20 cellular contexts compared by ENCODE assay signal in the genomic region with DNA sequence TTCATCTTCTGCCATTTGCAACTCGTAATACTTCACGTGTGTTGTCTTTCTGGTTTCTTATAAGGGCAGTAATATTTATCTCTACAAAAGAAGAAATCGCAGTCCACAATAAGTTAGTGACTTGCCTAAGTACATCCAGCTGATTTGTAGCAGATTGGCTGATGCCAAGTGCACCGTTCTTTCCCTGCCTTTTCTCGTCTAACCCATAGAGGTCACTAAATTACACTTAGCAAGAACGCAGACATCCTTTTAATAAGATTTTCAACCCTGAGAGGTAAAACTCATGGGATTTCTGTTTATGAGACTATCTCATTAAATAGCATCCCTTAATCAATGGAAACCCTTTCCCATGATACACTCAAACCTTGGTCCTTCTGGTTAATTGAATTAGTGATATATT.
DNase-seq lines count a peak whose midpoint lies in the region; FAIRE-seq and TF ChIP-seq lines count a peak whose summit lies in the region.
"Had no signal": no experiment of that assay in that cellular context is flagged by ENCODE, and none has a peak within 500 bp of the region (broad histone marks: within the 10 kb centered on the region; RNA-seq: fewer than 3 reads in every experiment).

No MANE protein-coding gene starts in this region.

- H3K9me3 ChIP-seq in SJCRH30 (replicated peaks) (no peaks in the 10 kb centered on the region; the same call in 1 of the 2 replicates), keratinocyte (ENCODE audit: control insufficient read depth, low read depth, low read length) (no peaks in the 10 kb centered on the region), OCI-LY7 (ENCODE audit: low read length) (no peaks in the 10 kb centered on the region), neuronal stem cell (replicated peaks in 1 of 2; ENCODE audit: control insufficient read depth in 2 of 2, insufficient read depth in 1 of 2, low read depth in 1 of 2, low read length in 2 of 2) (no peaks in the 10 kb centered on the region)
- H3K9me3 ChIP-seq: adrenal gland, Peyer's patch, thoracic aorta had no signal

- no peaks in the 10 kb centered on the region for H3K79me1 ChIP-seq in neuronal stem cell (ENCODE audit: low read depth, low read length)

- H3K4ac ChIP-seq in neuronal stem cell (ENCODE audit: low read length) = no peak overlapping the region

- H3K23ac ChIP-seq in neuronal stem cell (ENCODE audit: low read depth, low read length, poor library complexity) = no peak overlapping the region

- in situ Hi-C loops in ACHN (cut with HindIII; ENCODE audit: low pct_ligation_motif_present, low pct_unique_long_range_greater_than_20kb, low sequenced_read_pairs) = no loop called here

- H2BK5ac ChIP-seq in neuronal stem cell (ENCODE audit: low read length) = no peak overlapping the region

- WGBS in neuronal stem cell (ENCODE audit: extremely low coverage in 2 of 2, insufficient read length in 2 of 2, insufficient replicate concordance in 1 of 2), 2 donors = no CpG with 5 or more reads among the region's 6 CpGs

- H3K27ac ChIP-seq in SJCRH30 = no peak overlapping the region
- H3K27ac ChIP-seq in keratinocyte (ENCODE audit: control insufficient read depth, insufficient read depth, low read length) = no peak overlapping the region
- no peak overlapping the region for H3K27ac ChIP-seq in OCI-LY7 (ENCODE audit: low read depth, low read length, poor library complexity, severe bottlenecking)
- H3K27ac ChIP-seq in neuronal stem cell (replicated peaks; ENCODE audit: low read length) = no peak overlapping the region
- H3K27ac ChIP-seq: adrenal gland, BLaER1, epithelial cell of prostate, Peyer's patch, thoracic aorta had no signal

- peak; percentile 34 for TF ChIP-seq CTCF in D721Med (IDR thresholded peaks at IDR 0.05; ENCODE audit: insufficient read depth, missing control alignments)
- TF ChIP-seq CTCF in LNCAP (IDR thresholded peaks at IDR 0.05) = peak; percentile 50
- peak in 2 of 3 experiments; percentile 20 to 23 for TF ChIP-seq CTCF in keratinocyte (optimal IDR thresholded peaks at IDR 0.05 in 1 of 3, IDR thresholded peaks at IDR 0.05 in 1 of 3, conservative IDR thresholded peaks at IDR 0.05 in 1 of 3; ENCODE audit: extremely low read depth in 1 of 3, insufficient read depth in 2 of 3, low read length in 3 of 3)
- TF ChIP-seq CTCF in OCI-LY7 (conservative IDR thresholded peaks at IDR 0.05; ENCODE audit: low read length) = no peak

- no peak overlapping the region for H2BK120ac ChIP-seq in neuronal stem cell (ENCODE audit: low read depth, low read length)

- H2AFZ ChIP-seq in keratinocyte (ENCODE audit: control insufficient read depth, low read length) = no peak overlapping the region
- H2AFZ ChIP-seq in OCI-LY7 (ENCODE audit: low read length) = no peak overlapping the region
- no peak overlapping the region for H2AFZ ChIP-seq in neuronal stem cell (ENCODE audit: low read length)

- no peaks in the 10 kb centered on the region for H3K36me3 ChIP-seq in SJCRH30
- H3K36me3 ChIP-seq in keratinocyte (ENCODE audit: control insufficient read depth in 2 of 2, extremely low read depth in 1 of 2, insufficient read depth in 2 of 2, low read length in 2 of 2) = no peaks in the 10 kb centered on the region
- H3K36me3 ChIP-seq in OCI-LY7 (ENCODE audit: insufficient read depth, low read length) = no peaks in the 10 kb centered on the region
- H3K36me3 ChIP-seq in neuronal stem cell (replicated peaks in 1 of 2; ENCODE audit: control insufficient read depth in 2 of 2, insufficient read depth in 2 of 2, low read length in 2 of 2) = no peaks in the 10 kb centered on the region
- H3K36me3 ChIP-seq: adrenal gland, BLaER1, Peyer's patch, thoracic aorta had no signal

- H3K9ac ChIP-seq in keratinocyte (ENCODE audit: control insufficient read depth, extremely low read depth, insufficient read depth, low read length) (no peak overlapping the region), neuronal stem cell (ENCODE audit: low read depth, low read length, poor library complexity) (no peak overlapping the region)
- H3K9ac ChIP-seq: BLaER1 had no signal

- no peaks in the 10 kb centered on the region for H3K27me3 ChIP-seq in SJCRH30
- no peaks in the 10 kb centered on the region for H3K27me3 ChIP-seq in keratinocyte (ENCODE audit: control insufficient read depth, extremely low read depth, insufficient read depth, low read length)
- no peaks in the 10 kb centered on the region for H3K27me3 ChIP-seq in neuronal stem cell (ENCODE audit: control insufficient read depth in 3 of 3, insufficient read depth in 3 of 3, low read depth in 1 of 3, low read length in 3 of 3)
- H3K27me3 ChIP-seq: adrenal gland, Peyer's patch had no signal

- no peak overlapping the region for H3K18ac ChIP-seq in neuronal stem cell (ENCODE audit: low read length)

- H3K4me3 ChIP-seq in SJCRH30 (no peak overlapping the region), keratinocyte (ENCODE audit: control insufficient read depth in 2 of 3, extremely low read depth in 1 of 3, insufficient read depth in 2 of 3, low read depth in 1 of 3, low read length in 3 of 3) (no peak overlapping the region), OCI-LY7 (ENCODE audit: low read depth, low read length, poor library complexity, severe bottlenecking) (no peak overlapping the region), neuronal stem cell (ENCODE audit: low read length in 2 of 2) (no peak overlapping the region)
- H3K4me3 ChIP-seq: adrenal gland, BLaER1, Peyer's patch, thoracic aorta had no signal

- CTCF ChIA-PET in OCI-LY7 (lab: Charles Lee; ENCODE audit: unreplicated experiment) = no interaction called here

- H3K14ac ChIP-seq in neuronal stem cell (ENCODE audit: low read length) = no peak overlapping the region

- H2BK15ac ChIP-seq in neuronal stem cell (ENCODE audit: low read length) = no peak overlapping the region

- no peak overlapping the region for H4K8ac ChIP-seq in neuronal stem cell (ENCODE audit: low read depth, low read length)

- POLR2A ChIA-PET in OCI-LY7 (lab: Charles Lee) = no interaction called here

- H2AK5ac ChIP-seq in neuronal stem cell (ENCODE audit: low read depth, low read length) = no peak overlapping the region

- H3K4me1 ChIP-seq in SJCRH30 (no peaks in the 10 kb centered on the region), keratinocyte (ENCODE audit: control insufficient read depth, extremely low read depth, insufficient read depth, low read length) (no peaks in the 10 kb centered on the region), OCI-LY7 (ENCODE audit: insufficient read depth, low read length, poor library complexity, severe bottlenecking) (no peaks in the 10 kb centered on the region), neuronal stem cell (ENCODE audit: control insufficient read depth in 2 of 2, insufficient read depth in 1 of 2, low read depth in 1 of 2, low read length in 2 of 2) (no peaks in the 10 kb centered on the region)
- H3K4me1 ChIP-seq: adrenal gland, BLaER1, Peyer's patch had no signal

- no peaks in the 10 kb centered on the region for H3K79me2 ChIP-seq in keratinocyte (ENCODE audit: control insufficient read depth, insufficient read depth, low read length)
- H3K79me2 ChIP-seq in OCI-LY7 (ENCODE audit: insufficient read depth, low read depth, low read length) = no peaks in the 10 kb centered on the region

- no peaks in the 10 kb centered on the region for H3K9me2 ChIP-seq in OCI-LY7 (ENCODE audit: insufficient read depth, low read length)

- BruUV-seq in OCI-LY7 (replicated peaks; lab: Mats Ljungman, UMichigan) = no TSS peak

- H4K20me1 ChIP-seq in keratinocyte (ENCODE audit: control insufficient read depth, extremely low read depth, insufficient read depth, low read length) (no peaks in the 10 kb centered on the region), OCI-LY7 (ENCODE audit: insufficient read depth, low read length) (no peaks in the 10 kb centered on the region)
- H4K20me1 ChIP-seq: BLaER1 had no signal

- dilution Hi-C loops in keratinocyte (cut with MboI; ENCODE audit: extremely low pct_ligation_motif_present, low sequenced_read_pairs) = no loop called here

- H3K4me2 ChIP-seq in keratinocyte (ENCODE audit: control insufficient read depth, extremely low read depth, insufficient read depth, low read depth, low read length) = no peak overlapping the region
- H3K4me2 ChIP-seq in OCI-LY7 (ENCODE audit: low read length) = no peak overlapping the region
- H3K4me2 ChIP-seq in neuronal stem cell (ENCODE audit: insufficient read depth, low read length, poor library complexity, severe bottlenecking) = no peak overlapping the region
- H3K4me2 ChIP-seq: BLaER1 had no signal

- H3K9me1 ChIP-seq in keratinocyte (ENCODE audit: control insufficient read depth, extremely low read depth, insufficient read depth, low read length) = no peaks in the 10 kb centered on the region

- intact Hi-C loops in OCI-LY7 (cut with micrococcal nuclease; ENCODE audit: unreplicated experiment) = no loop called here

- H4K91ac ChIP-seq in neuronal stem cell (ENCODE audit: low read depth, low read length, poor library complexity) = no peak overlapping the region

- DNase-seq in D721Med (ENCODE audit: insufficient read length, low spot score) (no peak), SJCRH30 (peak; percentile 6 to 17), keratinocyte (ENCODE audit: low read depth, low spot score) (no peak), OCI-LY7 (ENCODE audit: low spot score) (no peak), kidney glomerular epithelial cell (lab: John Stamatoyannopoulos, UW) (no peak), neuronal stem cell (ENCODE audit: low spot score) (no peak), ACHN (no peak)
- DNase-seq: activated CD4-positive, alpha-beta T cell treated with anti-CD3 and anti-CD28 coated beads, Interleukin-2, amount 10 ng/mL, durations not matched to agents 7 days and 5 days; activated T-cell treated with anti-CD3 and anti-CD28 coated beads, Interleukin-2, amount 50 U/mL, for 48 hours; adrenal gland; EL; naive B cell; NCI-H2107; Peyer's patch; stimulated activated CD8-positive, alpha-beta memory T cell treated with anti-CD3 and anti-CD28 coated beads, Interleukin-4, amount 100 ng/mL, for 48 hours; T-helper 2 cell had no signal

- no peak overlapping the region for H2BK12ac ChIP-seq in neuronal stem cell (ENCODE audit: low read length)

- FAIRE-seq in D721Med (lab: Jason Lieb, UNC) (no peak), keratinocyte (lab: Jason Lieb, UNC) (no peak)

Comparison
In these comparisons a context has a peak if more than half of its experiments do, and no peak if none do; other contexts are left out.
1. DNase-seq: peak in SJCRH30 (2 of 2); none in D721Med (single experiment), keratinocyte (single experiment), OCI-LY7 (single experiment), kidney glomerular epithelial cell (single experiment), neuronal stem cell (single experiment) and ACHN (single experiment).